Comparison of ENCODE assay signal across 8 cellular contexts in genomic region chr14:26598081-26598671, GRCh38. TPM values are rescaled to one million over a fixed set of nuclear protein-coding genes. Genes with fewer than 3 reads are reported as not detected.
DNase-seq lines count a peak whose midpoint lies in the region; ATAC-seq lines count a peak whose summit lies in the region.

No MANE protein-coding gene starts in this region.

- H3K36me3 Mint-ChIP-seq in activated naive CD8-positive, alpha-beta T cell treated with anti-CD3 and anti-CD28 coated beads for 36 hours = no peaks in the 10 kb centered on the region

- H3K4me3 ChIP-seq in neuron (ENCODE audit: low read length) = peak overlapping the region; percentile 96

- no peak overlapping the region for H3K27ac Mint-ChIP-seq in activated naive CD8-positive, alpha-beta T cell treated with anti-CD3 and anti-CD28 coated beads for 36 hours

- H3K9me3 ChIP-seq in neuron (ENCODE audit: low read length) = no peaks in the 10 kb centered on the region

- intact Hi-C loops in head of caudate nucleus (cut with DNase I) = no loop called here

- peaks cover 2% of the 10 kb centered on the region for H3K9me3 Mint-ChIP-seq in activated naive CD8-positive, alpha-beta T cell treated with anti-CD3 and anti-CD28 coated beads for 36 hours

- ATAC-seq in GM21515 (IDR thresholded peaks at IDR 0.05; ENCODE audit: unreplicated experiment) (no peak), GM19397 (IDR thresholded peaks at IDR 0.05; ENCODE audit: unreplicated experiment) (no peak)

- H3K4me1 ChIP-seq in neuron (ENCODE audit: insufficient read depth, low read length) = peaks cover 25% of the 10 kb centered on the region

- H3K36me3 ChIP-seq in neuron (ENCODE audit: insufficient read depth, low read length) = no peaks in the 10 kb centered on the region

- H2AFZ ChIP-seq in neuron (ENCODE audit: low read depth, low read length) = peak overlapping the region; percentile 64

- peaks cover 51% of the 10 kb centered on the region for H3K27me3 Mint-ChIP-seq in activated naive CD8-positive, alpha-beta T cell treated with anti-CD3 and anti-CD28 coated beads for 36 hours

- no peaks in the 10 kb centered on the region for H3K4me1 Mint-ChIP-seq in activated naive CD8-positive, alpha-beta T cell treated with anti-CD3 and anti-CD28 coated beads for 36 hours

- DNase-seq in activated naive CD4-positive, alpha-beta T cell treated with anti-CD3 and anti-CD28 coated beads, Interleukin-2, amount 50 U/mL, for 16 hours = peak; percentile 11
- DNase-seq in activated naive CD4-positive, alpha-beta T cell treated with Interleukin-2 at 50 U/mL for 16 hours = no peak
- DNase-seq in NCI-H2171 (lab: John Stamatoyannopoulos, UW) (peak; percentile 99), head of caudate nucleus (peak; percentile 83 to 99 (median 95))
- peak; percentile 45 for DNase-seq in activated naive CD8-positive, alpha-beta T cell treated with anti-CD3 and anti-CD28 coated beads for 36 hours

- H3K27me3 ChIP-seq in neuron (ENCODE audit: insufficient read depth, low read length) = no peaks in the 10 kb centered on the region

- peak overlapping the region; percentile 71 for H3K4me3 Mint-ChIP-seq in activated naive CD8-positive, alpha-beta T cell treated with anti-CD3 and anti-CD28 coated beads for 36 hours

RNA-seq across cellular contexts. Expression of gene NOVA1, which starts 0.3 kb away (rescaled TPM):
- under 1 TPM; 0.10 to 0.28 TPM for total RNA-seq in activated naive CD8-positive, alpha-beta T cell treated with anti-CD3 and anti-CD28 coated beads for 36 hours
